ENCODE assay signal across 18 cellular contexts in genomic region chr10:63555330-63555729, GRCh38. TPM values are rescaled to one million over a fixed set of nuclear protein-coding genes. Genes with fewer than 3 reads are reported as not detected.
A peak's percentile ranks its signal among the peaks of the same experiment; 100 is the strongest.
DNase-seq lines count a peak whose midpoint lies in the region; ATAC-seq and TF ChIP-seq lines count a peak whose summit lies in the region.
"Had no signal": no experiment of that assay in that cellular context is flagged by ENCODE, and none has a peak within 500 bp of the region (broad histone marks: within the 10 kb centered on the region; RNA-seq: fewer than 3 reads in every experiment).

No MANE protein-coding gene starts in this region.

- peak overlapping the region; percentile 43 for H3K27ac Mint-ChIP-seq in stimulated activated memory B cell treated with anti-CD40 and anti-IgM and Interleukin-4, amounts not matched to agents 10 μg/mL and 1 μg/mL and 100 μg/mL, for 72 hours

- H3F3A ChIP-seq in OCI-LY1 (ENCODE audit: insufficient read depth, low read length): no peaks in the 10 kb centered on the region; the same call in 1 of the 2 replicates

- H3K27me3 ChIP-seq in OCI-LY1 (ENCODE audit: insufficient read depth, low read length) (no peaks in the 10 kb centered on the region), ascending aorta (no peaks in the 10 kb centered on the region), hepatocyte (no peaks in the 10 kb centered on the region), prostate gland (replicated peaks; ENCODE audit: insufficient read depth) (no peaks in the 10 kb centered on the region)
- H3K27me3 ChIP-seq: pancreas, stomach had no signal

- H3K36me3 Mint-ChIP-seq in stimulated activated memory B cell treated with anti-CD40 and anti-IgM and Interleukin-4, amounts not matched to agents 10 μg/mL and 1 μg/mL and 100 μg/mL, for 72 hours: peaks cover 6% of the 10 kb centered on the region
- H3K36me3 Mint-ChIP-seq: naive B cell had no signal

- no peak overlapping the region; the same call in 1 of the 2 replicates for H3K9ac ChIP-seq in OCI-LY1 (ENCODE audit: low read length)

- no peak overlapping the region for H3K4me3 Mint-ChIP-seq in stimulated activated memory B cell treated with anti-CD40 and anti-IgM and Interleukin-4, amounts not matched to agents 10 μg/mL and 1 μg/mL and 100 μg/mL, for 72 hours

- peak overlapping the region; percentile 0 for H3K4me3 ChIP-seq in OCI-LY1 (ENCODE audit: low read depth, low read length, poor library complexity, severe bottlenecking)
- no peak overlapping the region for H3K4me3 ChIP-seq in ascending aorta
- no peak overlapping the region for H3K4me3 ChIP-seq in hepatocyte
- no peak overlapping the region for H3K4me3 ChIP-seq in prostate gland
- H3K4me3 ChIP-seq: K562, lung, pancreas, stomach had no signal

- DNase-seq in ascending aorta (ENCODE audit: low spot score in 2 of 2): no peak
- DNase-seq in hepatocyte (ENCODE audit: low spot score): no peak
- no peak for DNase-seq in G401 (ENCODE audit: low spot score)
- DNase-seq in NCI-H345 treated with DMSO at 0.1 percent for 48 hours (lab: John Stamatoyannopoulos, UW; ENCODE audit: unreplicated experiment): no peak
- no peak for DNase-seq in prostate gland (ENCODE audit: low spot score)
- no peak for DNase-seq in RKO (ENCODE audit: low spot score)
- DNase-seq: activated CD4-positive, CD25-positive, alpha-beta regulatory T cell treated with anti-CD3 and anti-CD28 coated beads, Interleukin-2, amount 50 U/mL, for 72 hours; head of caudate nucleus; NCI-H1092; NCI-H69; pancreas; stimulated activated CD4-positive, alpha-beta T cell treated with anti-CD3 and anti-CD28 coated beads, Interleukin-2, amount 100 ng/mL, for 24 hours; stomach had no signal

- TF ChIP-seq POLR2A in prostate gland (IDR thresholded peaks at IDR 0.05): no peak

- H3K27me3 Mint-ChIP-seq in stimulated activated memory B cell treated with anti-CD40 and anti-IgM and Interleukin-4, amounts not matched to agents 10 μg/mL and 1 μg/mL and 100 μg/mL, for 72 hours: no peaks in the 10 kb centered on the region
- H3K27me3 Mint-ChIP-seq: naive B cell had no signal

- no peaks in the 10 kb centered on the region for H3K9me3 Mint-ChIP-seq in stimulated activated memory B cell treated with anti-CD40 and anti-IgM and Interleukin-4, amounts not matched to agents 10 μg/mL and 1 μg/mL and 100 μg/mL, for 72 hours
- H3K9me3 Mint-ChIP-seq: naive B cell had no signal

- intact Hi-C loops in ascending aorta (cut with DNase I) (no loop called here), prostate gland (cut with DNase I) (no loop called here)

- in situ Hi-C loops in G401 (cut with HindIII; ENCODE audit: low sequenced_read_pairs): no loop called here

- H3K36me3 ChIP-seq in OCI-LY1 (ENCODE audit: insufficient read depth, low read length) (no peaks in the 10 kb centered on the region), ascending aorta (no peaks in the 10 kb centered on the region), hepatocyte (replicated peaks; ENCODE audit: insufficient read depth, low read depth) (no peaks in the 10 kb centered on the region), prostate gland (no peaks in the 10 kb centered on the region)
- H3K36me3 ChIP-seq: pancreas, stomach had no signal

- peak overlapping the region; percentile 67 for H3K27ac ChIP-seq in OCI-LY1 (ENCODE audit: low read depth, low read length, poor library complexity, severe bottlenecking)
- peak overlapping the region; percentile 50 to 56 for H3K27ac ChIP-seq in ascending aorta
- peak overlapping the region; percentile 39 for H3K27ac ChIP-seq in hepatocyte
- H3K27ac ChIP-seq in prostate gland: no peak overlapping the region
- H3K27ac ChIP-seq: pancreas had no signal

- H4K20me1 ChIP-seq in OCI-LY1 (ENCODE audit: insufficient read depth, low read length): no peaks in the 10 kb centered on the region
- H4K20me1 ChIP-seq in hepatocyte (ENCODE audit: insufficient read depth, poor library complexity, severe bottlenecking): no peaks in the 10 kb centered on the region

- H3K9me3 ChIP-seq in OCI-LY1 (ENCODE audit: low read length): no peaks in the 10 kb centered on the region
- H3K9me3 ChIP-seq in ascending aorta: no peaks in the 10 kb centered on the region
- H3K9me3 ChIP-seq in hepatocyte (ENCODE audit: low read depth): no peaks in the 10 kb centered on the region
- no peaks in the 10 kb centered on the region for H3K9me3 ChIP-seq in prostate gland
- H3K9me3 ChIP-seq: pancreas, stomach had no signal

- H3K4me1 ChIP-seq in OCI-LY1 (ENCODE audit: insufficient read depth, low read length, severe bottlenecking) (peaks cover 17% of the 10 kb centered on the region), ascending aorta (peaks cover 0 to 9% of the 10 kb centered on the region in 2 donors), hepatocyte (ENCODE audit: insufficient read depth) (no peaks in the 10 kb centered on the region), prostate gland (replicated peaks) (no peaks in the 10 kb centered on the region)

- H3K9me2 ChIP-seq in OCI-LY1 (ENCODE audit: low read depth, low read length) (no peaks in the 10 kb centered on the region), hepatocyte (replicated peaks; ENCODE audit: insufficient read depth) (no peaks in the 10 kb centered on the region)

- 62% methylated on average over 2 of the region's 2 CpGs for WGBS in hepatocyte (ENCODE audit: low lambda C conversion rate, missing lambda C conversion rate)
- 84% methylated on average over 2 of the region's 2 CpGs for WGBS in prostate gland

- TF ChIP-seq CTCF in OCI-LY1 (IDR thresholded peaks at IDR 0.05; ENCODE audit: low read length) (no peak), ascending aorta (IDR thresholded peaks at IDR 0.05) (no peak), hepatocyte (IDR thresholded peaks at IDR 0.05; ENCODE audit: poor library complexity) (no peak), prostate gland (IDR thresholded peaks at IDR 0.05) (no peak)

- ATAC-seq in stimulated activated memory B cell treated with anti-CD40 and anti-IgM and Interleukin-4, amounts not matched to agents 10 μg/mL and 1 μg/mL and 100 μg/mL, for 72 hours: no peak

- peak overlapping the region; percentile 19; the same call in 1 of the 2 replicates for H3K4me2 ChIP-seq in OCI-LY1 (ENCODE audit: low read length)
- H3K4me2 ChIP-seq in hepatocyte: peak overlapping the region; percentile 2

- H3K79me2 ChIP-seq in OCI-LY1 (ENCODE audit: insufficient read depth, low read length): peaks cover 16% of the 10 kb centered on the region; the same call in 1 of the 2 replicates
- peaks cover 79% of the 10 kb centered on the region for H3K79me2 ChIP-seq in hepatocyte

- H3K4me1 Mint-ChIP-seq in stimulated activated memory B cell treated with anti-CD40 and anti-IgM and Interleukin-4, amounts not matched to agents 10 μg/mL and 1 μg/mL and 100 μg/mL, for 72 hours: peaks cover 28% of the 10 kb centered on the region

- H2AFZ ChIP-seq in OCI-LY1 (ENCODE audit: low read length): no peak overlapping the region
- H2AFZ ChIP-seq in hepatocyte: no peak overlapping the region

RNA-seq across cellular contexts. Expression of gene REEP3, which starts 34.1 kb away (rescaled TPM):
- total RNA-seq in ascending aorta (41.1 TPM), hepatocyte (49.6 and 73.6 TPM in 2 replicates), prostate gland (10 to 100 TPM; 32.0 to 52.4 TPM)
- 38.8 and 43.1 TPM in 2 replicates for polyA plus RNA-seq in hepatocyte
- total RNA-seq in G401 (2014; rRNA removed; shearing (Covaris generic)): 18.6 and 21.7 TPM in 2 replicates

Comparison
In these comparisons a context has a peak if more than half of its experiments do, and no peak if none do; other contexts are left out.
1. H3K27ac ChIP-seq: peak in OCI-LY1 (single experiment), ascending aorta (2 of 2) and hepatocyte (single experiment); none in prostate gland (0 of 2).